8 cellular contexts compared by ENCODE assay signal in genomic region chr1:9823943-9824701, GRCh38. TPM values are rescaled to one million over a fixed set of nuclear protein-coding genes. Genes with fewer than 3 reads are reported as not detected.
A peak's percentile ranks its signal among the peaks of the same experiment; 100 is the strongest.
DNase-seq lines count a peak whose midpoint lies in the region; ATAC-seq and TF ChIP-seq lines count a peak whose summit lies in the region.

Gene CLSTN1, minus strand, starts transcription at chr1:9823965. Its CDS starts 232 bp downstream, at chr1:9823733.

- peaks cover 15% of the 10 kb centered on the region for H3K27me3 Mint-ChIP-seq in activated T-helper 2 cell treated with anti-CD3 and anti-CD28 coated beads, Interferon-gamma antibody, Interleukin-2, Interleukin-4, amounts not matched to agents 10 μg/mL and 5 μg/mL and 100 μg/mL, durations not matched to agents 14 hours and 24 hours and 36 hours (ENCODE audit: low read depth)
- H3K27me3 Mint-ChIP-seq in natural killer cell (ENCODE audit: low read depth in 2 of 2), result no peaks in the 10 kb centered on the region
- H3K27me3 Mint-ChIP-seq in stimulated activated naive B cell treated with anti-CD40 and anti-IgM and Interleukin-4, amounts not matched to agents 10 μg/mL and 1 μg/mL and 100 μg/mL, for 72 hours, result no peaks in the 10 kb centered on the region

- H3K27me3 ChIP-seq in BJ (ENCODE audit: control insufficient read depth, insufficient read depth, low read length) (no peaks in the 10 kb centered on the region), IMR-90 (ENCODE audit: control insufficient read depth, insufficient read depth, low read length) (no peaks in the 10 kb centered on the region)

- no peaks in the 10 kb centered on the region for H3K36me3 ChIP-seq in BJ (ENCODE audit: control insufficient read depth, insufficient read depth, low read length)
- no peaks in the 10 kb centered on the region for H3K36me3 ChIP-seq in IMR-90 (ENCODE audit: control insufficient read depth, insufficient read depth, low read length)

- H4K91ac ChIP-seq in IMR-90 (ENCODE audit: insufficient read depth, low read depth, low read length), result no peak within 1 kb of the TSS; the same call in 1 of the 2 replicates

- H3K9ac ChIP-seq in IMR-90 (ENCODE audit: low read depth, low read length), result peak within 1 kb of the TSS; percentile 88

- no peak within 1 kb of the TSS; the same call in 1 of the 2 replicates for H3K56ac ChIP-seq in IMR-90 (ENCODE audit: extremely low read depth, insufficient read depth, low read length)

- no peak for DNase-seq in BJ (ENCODE audit: low read depth)
- DNase-seq in IMR-90, result peak; percentile 81
- peak; percentile 91 for DNase-seq in RPMI8226
- DNase-seq in activated T-helper 2 cell treated with anti-CD3 and anti-CD28 coated beads, Interferon-gamma antibody, Interleukin-2, Interleukin-4, amounts not matched to agents 10 μg/mL and 5 μg/mL and 100 μg/mL, durations not matched to agents 14 hours and 24 hours and 36 hours (ENCODE audit: low spot score), result peak; percentile 84
- DNase-seq in fibroblast of peridontal ligament (ENCODE audit: extremely low read depth), result peak; percentile 74
- DNase-seq in natural killer cell, result peak; percentile 76
- peak; percentile 76 for DNase-seq in stimulated activated naive B cell treated with anti-CD40 and anti-IgM and Interleukin-4, amounts not matched to agents 10 μg/mL and 1 μg/mL and 100 μg/mL, for 72 hours

- in situ Hi-C loops in IMR-90 (cut with MboI; ENCODE audit: low sequenced_read_pairs), result no loop called here

- ATAC-seq in GM19455 (IDR thresholded peaks at IDR 0.05; ENCODE audit: unreplicated experiment) (peak; percentile 61), IMR-90 (ENCODE audit: low read depth) (peak; percentile 87), natural killer cell (peak; percentile 77 to 89 (median 85))
- ATAC-seq in stimulated activated naive B cell treated with anti-CD40 and anti-IgM and Interleukin-4, amounts not matched to agents 10 μg/mL and 1 μg/mL and 100 μg/mL, for 72 hours (replicated peaks), result peak; percentile 69 to 80

- H4K20me1 ChIP-seq in IMR-90 (ENCODE audit: insufficient read depth, low read length), result peaks cover 31% of the 10 kb centered on the region

- peak within 1 kb of the TSS; percentile 57 for H3K4me3 ChIP-seq in BJ (ENCODE audit: low read depth, low read length)
- H3K4me3 ChIP-seq in IMR-90 (ENCODE audit: insufficient read depth, low read depth, low read length), result peak within 1 kb of the TSS; percentile 94

- TF ChIP-seq CTCF in BJ (IDR thresholded peaks at IDR 0.05; ENCODE audit: insufficient read depth, low read depth, low read length) (no peak), IMR-90 (conservative IDR thresholded peaks at IDR 0.05; ENCODE audit: low read depth, low read length) (no peak), natural killer cell (IDR thresholded peaks at IDR 0.05) (no peak)

- H3K9me1 ChIP-seq in IMR-90 (ENCODE audit: insufficient read depth, low read length), result peaks cover 7% of the 10 kb centered on the region; the same call in 1 of the 2 replicates

- no peaks in the 10 kb centered on the region for H3K9me3 Mint-ChIP-seq in activated T-helper 2 cell treated with anti-CD3 and anti-CD28 coated beads, Interferon-gamma antibody, Interleukin-2, Interleukin-4, amounts not matched to agents 10 μg/mL and 5 μg/mL and 100 μg/mL, durations not matched to agents 14 hours and 24 hours and 36 hours
- no peaks in the 10 kb centered on the region for H3K9me3 Mint-ChIP-seq in natural killer cell
- H3K9me3 Mint-ChIP-seq in stimulated activated naive B cell treated with anti-CD40 and anti-IgM and Interleukin-4, amounts not matched to agents 10 μg/mL and 1 μg/mL and 100 μg/mL, for 72 hours, result no peaks in the 10 kb centered on the region

- peak within 1 kb of the TSS; percentile 29; the same call in 1 of the 2 replicates for H2BK120ac ChIP-seq in IMR-90 (ENCODE audit: low read depth, low read length)

- H2BK20ac ChIP-seq in IMR-90 (ENCODE audit: low read depth, low read length), result no peak within 1 kb of the TSS

- H2BK15ac ChIP-seq in IMR-90 (ENCODE audit: low read depth, low read length), result no peak within 1 kb of the TSS

- POLR2A ChIA-PET in BJ (lab: Charles Lee) (interaction anchor here (0.5 kb wide), 1 partner anchor 24 kb away, joined by 4 read pairs; no protein-coding TSS in a partner anchor), IMR-90 (lab: Charles Lee; ENCODE audit: unreplicated experiment) (no interaction called here)

- peaks cover 9% of the 10 kb centered on the region for H3K36me3 Mint-ChIP-seq in activated T-helper 2 cell treated with anti-CD3 and anti-CD28 coated beads, Interferon-gamma antibody, Interleukin-2, Interleukin-4, amounts not matched to agents 10 μg/mL and 5 μg/mL and 100 μg/mL, durations not matched to agents 14 hours and 24 hours and 36 hours (ENCODE audit: low read depth)
- no peaks in the 10 kb centered on the region for H3K36me3 Mint-ChIP-seq in natural killer cell
- peaks cover 2 to 3% of the 10 kb centered on the region in 2 donors for H3K36me3 Mint-ChIP-seq in stimulated activated naive B cell treated with anti-CD40 and anti-IgM and Interleukin-4, amounts not matched to agents 10 μg/mL and 1 μg/mL and 100 μg/mL, for 72 hours

- TF ChIP-seq RAD21 in IMR-90 (IDR thresholded peaks at IDR 0.05; ENCODE audit: low read length), result no peak

- H3K27ac Mint-ChIP-seq in activated T-helper 2 cell treated with anti-CD3 and anti-CD28 coated beads, Interferon-gamma antibody, Interleukin-2, Interleukin-4, amounts not matched to agents 10 μg/mL and 5 μg/mL and 100 μg/mL, durations not matched to agents 14 hours and 24 hours and 36 hours, result peak within 1 kb of the TSS; percentile 73
- H3K27ac Mint-ChIP-seq in natural killer cell, result peak within 1 kb of the TSS; percentile 78 to 83
- H3K27ac Mint-ChIP-seq in stimulated activated naive B cell treated with anti-CD40 and anti-IgM and Interleukin-4, amounts not matched to agents 10 μg/mL and 1 μg/mL and 100 μg/mL, for 72 hours, result peak within 1 kb of the TSS; percentile 81

- H3K27ac ChIP-seq in IMR-90 (ENCODE audit: insufficient read depth, low read length), result peak within 1 kb of the TSS; percentile 39

- H3K4me1 Mint-ChIP-seq in activated T-helper 2 cell treated with anti-CD3 and anti-CD28 coated beads, Interferon-gamma antibody, Interleukin-2, Interleukin-4, amounts not matched to agents 10 μg/mL and 5 μg/mL and 100 μg/mL, durations not matched to agents 14 hours and 24 hours and 36 hours (ENCODE audit: low read depth), result peaks cover 31% of the 10 kb centered on the region
- peaks cover 35 to 40% of the 10 kb centered on the region in 2 donors for H3K4me1 Mint-ChIP-seq in natural killer cell
- peaks cover 28 to 41% of the 10 kb centered on the region in 2 donors for H3K4me1 Mint-ChIP-seq in stimulated activated naive B cell treated with anti-CD40 and anti-IgM and Interleukin-4, amounts not matched to agents 10 μg/mL and 1 μg/mL and 100 μg/mL, for 72 hours

- H3K4me2 ChIP-seq in IMR-90 (ENCODE audit: low read depth, low read length), result peak within 1 kb of the TSS; percentile 95

- TF ChIP-seq POLR2A in IMR-90 (IDR thresholded peaks at IDR 0.05; ENCODE audit: low read depth, low read length), result no peak

- H2AFZ ChIP-seq in IMR-90 (replicated peaks; ENCODE audit: low read length, poor library complexity), result peak within 1 kb of the TSS; percentile 94

- H2AK9ac ChIP-seq in IMR-90 (replicated peaks; ENCODE audit: low read depth, low read length, poor library complexity), result peak within 1 kb of the TSS; percentile 83

- 1% methylated on average over 15 of the region's 93 CpGs; no CpG with 5 or more reads in 1 of the 2 experiments for WGBS in IMR-90 (ENCODE audit: extremely low coverage in 2 of 2, insufficient read length in 1 of 2), 2 experiments

- H4K5ac ChIP-seq in IMR-90 (ENCODE audit: low read depth, low read length), result peak within 1 kb of the TSS; percentile 66; the same call in 1 of the 2 replicates

- peak within 1 kb of the TSS; percentile 21 for H3K23ac ChIP-seq in IMR-90 (ENCODE audit: low read depth, low read length)

- H2AK5ac ChIP-seq in IMR-90 (ENCODE audit: low read depth, low read length), result 0 out of 2 replicates have a peak within 1 kb of the TSS, but pooled peaks have one; percentile 0

- peaks cover 12 to 33% of the 10 kb centered on the region in 2 experiments for H3K79me1 ChIP-seq in IMR-90 (ENCODE audit: low read depth in 1 of 2, low read length in 2 of 2)

- H3K4ac ChIP-seq in IMR-90 (ENCODE audit: low read depth, low read length), result peak within 1 kb of the TSS; percentile 73

- intact Hi-C loops in IMR-90 (cut with micrococcal nuclease), result loop anchor here (5.0 kb wide), 1 partner anchor 42 kb away; no protein-coding TSS in a partner anchor
- intact Hi-C loops in activated T-helper 2 cell treated with anti-CD3 and anti-CD28 coated beads, Interferon-gamma antibody, Interleukin-2, Interleukin-4, amounts not matched to agents 10 μg/mL and 5 μg/mL and 100 μg/mL, durations not matched to agents 14 hours and 24 hours and 36 hours (cut with micrococcal nuclease), result loop anchor here (2.0 to 10.0 kb wide), 4 partner anchors 23 to 871 kb away; no protein-coding TSS in a partner anchor
- intact Hi-C loops in natural killer cell (cut with micrococcal nuclease), result loop anchor here (5.0 kb wide), 2 partner anchors 237 to 868 kb away; partner anchors contain the start of gene TMEM201

- H2BK5ac ChIP-seq in IMR-90 (ENCODE audit: low read depth, low read length, poor library complexity, severe bottlenecking), result no peak within 1 kb of the TSS

- H3K14ac ChIP-seq in IMR-90 (replicated peaks; ENCODE audit: low read depth, low read length), result peak within 1 kb of the TSS; percentile 67

- dilution Hi-C loops in IMR-90 (cut with HindIII; ENCODE audit: low sequenced_read_pairs, unreplicated experiment), result no loop called here

- BruUV-seq in IMR-90 (replicated peaks; lab: Mats Ljungman, UMichigan), result no TSS peak

- 0 out of 2 replicates have a peak, but pooled peaks cover 2% of the 10 kb centered on the region for H3K4me1 ChIP-seq in IMR-90 (ENCODE audit: control insufficient read depth, insufficient read depth, low read length)

- H3K4me3 Mint-ChIP-seq in activated T-helper 2 cell treated with anti-CD3 and anti-CD28 coated beads, Interferon-gamma antibody, Interleukin-2, Interleukin-4, amounts not matched to agents 10 μg/mL and 5 μg/mL and 100 μg/mL, durations not matched to agents 14 hours and 24 hours and 36 hours (ENCODE audit: low read depth), result peak within 1 kb of the TSS; percentile 90
- H3K4me3 Mint-ChIP-seq in natural killer cell, result peak within 1 kb of the TSS; percentile 93
- peak within 1 kb of the TSS; percentile 91 to 93 for H3K4me3 Mint-ChIP-seq in stimulated activated naive B cell treated with anti-CD40 and anti-IgM and Interleukin-4, amounts not matched to agents 10 μg/mL and 1 μg/mL and 100 μg/mL, for 72 hours

- peak within 1 kb of the TSS in 1 of 2 experiments; percentile 62; a peak in 1 of 4 replicates for H4K8ac ChIP-seq in IMR-90 (ENCODE audit: low read depth in 2 of 2, low read length in 2 of 2)

- CTCF ChIA-PET in BJ (lab: Yijun Ruan, JAX), result no interaction called here
- CTCF ChIA-PET in IMR-90 (lab: Yijun Ruan, JAX), result no interaction called here

- H3K18ac ChIP-seq in IMR-90 (ENCODE audit: low read depth, low read length), result peak within 1 kb of the TSS; percentile 39

- no peaks in the 10 kb centered on the region for H3K9me3 ChIP-seq in IMR-90 (ENCODE audit: control insufficient read depth, insufficient read depth, low read length)

RNA-seq across cellular contexts. Expression of gene CLSTN1, which starts in this region (rescaled TPM):
- polyA plus RNA-seq in BJ (2011; rRNA removed) (25.9 and 34.3 TPM in 2 replicates), IMR-90 (2012; rRNA removed) (55.0 and 72.2 TPM in 2 replicates)
- 30.2 and 47.0 TPM in 2 replicates for polyA minus RNA-seq in BJ (2011; rRNA and poly(A)+ RNA removed)
- total RNA-seq in IMR-90 (2012; rRNA removed) (30.1 and 31.9 TPM in 2 replicates), natural killer cell (100 to 1,000 TPM in 1 of 3 donors, 10 to 100 TPM in 2; 83.1 to 114 (median 94.5) TPM)
- polyA plus RNA-seq in IMR-90 (2012; cell fraction: cytosol; rRNA removed), result 61.7 and 74.8 TPM in 2 replicates
- polyA plus RNA-seq in IMR-90 (2012; cell fraction: nucleus; rRNA removed; ENCODE audit: low replicate concordance), result 63.4 and 67.9 TPM in 2 replicates
- total RNA-seq in activated T-helper 2 cell treated with anti-CD3 and anti-CD28 coated beads, Interferon-gamma antibody, Interleukin-2, Interleukin-4, amounts not matched to agents 10 μg/mL and 5 μg/mL and 100 μg/mL, durations not matched to agents 14 hours and 24 hours and 36 hours, result 46.5 and 48.8 TPM in 2 replicates
